ENCODE assay signal across 3 cellular contexts in genomic region chr18:58583569-58583968, GRCh38.
TF ChIP-seq lines count a peak whose summit lies in the region.

No MANE protein-coding gene starts in this region.

TF ChIP-seq in A549, 52 proteins besides CTCF, POLR2A, EP300 and RAD21:
- TF ChIP-seq ATOH8 (CRISPR knock-in tag; IDR thresholded peaks at IDR 0.05; ENCODE audit: low read depth) (no peak), RFX5 (IDR thresholded peaks at IDR 0.05) (no peak), HOXB5 (CRISPR knock-in tag; IDR thresholded peaks at IDR 0.05) (no peak), ZFP36 (IDR thresholded peaks at IDR 0.05; ENCODE audit: borderline replicate concordance, partially characterized antibody) (no peak), NPAS2 (CRISPR knock-in tag; IDR thresholded peaks at IDR 0.05; ENCODE audit: borderline replicate concordance) (no peak), HOXB13 (CRISPR knock-in tag; IDR thresholded peaks at IDR 0.05; ENCODE audit: low read depth) (no peak), HEYL (CRISPR knock-in tag; IDR thresholded peaks at IDR 0.05) (no peak), CHD4 (IDR thresholded peaks at IDR 0.05; ENCODE audit: borderline replicate concordance) (no peak), HDAC2 (IDR thresholded peaks at IDR 0.05) (no peak), E2F6 (IDR thresholded peaks at IDR 0.05; ENCODE audit: borderline replicate concordance, low read depth) (no peak), GATA3 (IDR thresholded peaks at IDR 0.05; ENCODE audit: borderline replicate concordance) (no peak), JUN (IDR thresholded peaks at IDR 0.05) (no peak)

TF ChIP-seq in HCT116, 20 proteins besides CTCF, POLR2A, EP300 and RAD21:
- no peak for TF ChIP-seq MAX (IDR thresholded peaks at IDR 0.05)
- no peak for TF ChIP-seq ATF3 (IDR thresholded peaks at IDR 0.05)
- TF ChIP-seq YY1 (IDR thresholded peaks at IDR 0.05; ENCODE audit: extremely low read depth, insufficient replicate concordance, low read depth, low read length) = no peak
- no peak for TF ChIP-seq TCF7L2 (IDR thresholded peaks at IDR 0.05; ENCODE audit: borderline replicate concordance, extremely low read depth, insufficient read depth, insufficient read length)
- no peak for TF ChIP-seq SIN3A (IDR thresholded peaks at IDR 0.05; ENCODE audit: low read depth)
- no peak for TF ChIP-seq ZBTB33 (IDR thresholded peaks at IDR 0.05; ENCODE audit: extremely low read depth, insufficient replicate concordance, low read length)

TF ChIP-seq in GM12878, 131 proteins besides CTCF, POLR2A, EP300 and RAD21:
- TF ChIP-seq EZH2 (IDR thresholded peaks at IDR 0.05; ENCODE audit: borderline replicate concordance, control insufficient read depth, low read depth, low read length) (no peak), ATF3 (IDR thresholded peaks at IDR 0.05; ENCODE audit: borderline replicate concordance, extremely low read depth, low read depth, low read length) (no peak), NR2C1 (IDR thresholded peaks at IDR 0.05) (no peak), GATAD2B (conservative IDR thresholded peaks at IDR 0.05; ENCODE audit: low read depth) (no peak), CHD2 (IDR thresholded peaks at IDR 0.05; ENCODE audit: borderline replicate concordance, low read depth, low read length) (no peak), NFYA (IDR thresholded peaks at IDR 0.05; ENCODE audit: borderline replicate concordance, low read depth, low read length) (no peak), RUNX3 (IDR thresholded peaks at IDR 0.05; ENCODE audit: low read length) (no peak), RAD51 (IDR thresholded peaks at IDR 0.05) (no peak), NBN (IDR thresholded peaks at IDR 0.05) (no peak), ASH2L (IDR thresholded peaks at IDR 0.05; ENCODE audit: borderline replicate concordance, low read depth) (no peak), IRF5 (IDR thresholded peaks at IDR 0.05; ENCODE audit: borderline replicate concordance) (no peak), ZNF24 (IDR thresholded peaks at IDR 0.05) (no peak), BCL11A (IDR thresholded peaks at IDR 0.05; ENCODE audit: low read depth, low read length) (no peak), POLR2AphosphoS2 (IDR thresholded peaks at IDR 0.05; ENCODE audit: low read depth, low read length) (no peak), WRNIP1 (IDR thresholded peaks at IDR 0.05; ENCODE audit: borderline replicate concordance, low read depth, low read length) (no peak), DPF2 (IDR thresholded peaks at IDR 0.05) (no peak), KLF5 (IDR thresholded peaks at IDR 0.05; ENCODE audit: partially characterized antibody) (no peak)
